8 cellular contexts compared by ENCODE assay signal in genomic region chr3:49554639-49555265, GRCh38. TPM values are rescaled to one million over a fixed set of nuclear protein-coding genes. Genes with fewer than 3 reads are reported as not detected.
A peak's percentile ranks its signal among the peaks of the same experiment; 100 is the strongest.
DNase-seq lines count a peak whose midpoint lies in the region; ATAC-seq, FAIRE-seq and TF ChIP-seq lines count a peak whose summit lies in the region.

No MANE protein-coding gene starts in this region.

- DNase-seq in GM10248 (ENCODE audit: extremely low spot score): peak; percentile 81
- DNase-seq in H54 (ENCODE audit: insufficient read length, low spot score): peak; percentile 63
- DNase-seq in NCI-H460 (ENCODE audit: extremely low read depth, low read depth): peak; percentile 8
- peak in 1 of 2 donors; percentile 73 for DNase-seq in activated naive CD4-positive, alpha-beta T cell treated with anti-CD3 and anti-CD28 coated beads, Interleukin-2, amount 50 U/mL, for 72 hours (ENCODE audit: low spot score in 2 of 2)
- peak; percentile 57 for DNase-seq in hepatic stellate cell (ENCODE audit: low spot score)
- DNase-seq in gastrocnemius medialis: no peak
- DNase-seq in glomerular visceral epithelial cell (ENCODE audit: extremely low spot score): no peak
- DNase-seq in NCI-H2196 (lab: John Stamatoyannopoulos, UW; ENCODE audit: unreplicated experiment): no peak

- TF ChIP-seq CTCF in GM10248 (IDR thresholded peaks at IDR 0.05; ENCODE audit: control extremely low read depth, extremely low read depth, low read depth, missing control alignments) (no peak), gastrocnemius medialis (IDR thresholded peaks at IDR 0.05 in 4 of 5, conservative IDR thresholded peaks at IDR 0.05 in 1 of 5) (no peak)

- H3K36me3 Mint-ChIP-seq in activated naive CD4-positive, alpha-beta T cell treated with anti-CD3 and anti-CD28 coated beads, Interleukin-2, amount 50 U/mL, for 72 hours: peaks cover 0 to 7% of the 10 kb centered on the region in 2 donors

- no peak overlapping the region for H3K27ac Mint-ChIP-seq in activated naive CD4-positive, alpha-beta T cell treated with anti-CD3 and anti-CD28 coated beads, Interleukin-2, amount 50 U/mL, for 72 hours

- CTCF ChIA-PET in GM10248 (lab: Yijun Ruan, JAX): interaction anchor here (0.7 to 4.3 kb wide), 6 partner anchors 10 to 384 kb away, joined by 3 to 28 read pairs (median 5); partner anchors contain the start of gene KLHDC8B

- in situ Hi-C loops in gastrocnemius medialis (cut with MboI; ENCODE audit: low sequenced_read_pairs in 4 of 4): no loop called here

- no peak for TF ChIP-seq POLR2A in H54 (IDR thresholded peaks at IDR 0.05; ENCODE audit: low read depth, low read length)
- no peak for TF ChIP-seq POLR2A in gastrocnemius medialis (IDR thresholded peaks at IDR 0.05)

- H3K4me1 ChIP-seq in gastrocnemius medialis: peaks cover 14 to 15% of the 10 kb centered on the region in 2 donors

- POLR2A ChIA-PET in GM10248 (lab: Yijun Ruan, JAX): interaction anchor here (0.5 kb wide), 1 partner anchor 65 kb away, joined by 3 read pairs; no protein-coding TSS in a partner anchor

- peak; percentile 74 to 79 for ATAC-seq in activated naive CD4-positive, alpha-beta T cell treated with anti-CD3 and anti-CD28 coated beads, Interleukin-2, amount 50 U/mL, for 72 hours
- peak; percentile 87 to 89 for ATAC-seq in gastrocnemius medialis

- intact Hi-C loops in gastrocnemius medialis (cut with DNase I; ENCODE audit: low total_unique reads): loop anchor here (1.0 kb wide), 2 partner anchors 14 to 375 kb away; partner anchors contain the start of gene MON1A

- no peaks in the 10 kb centered on the region for H3K36me3 ChIP-seq in gastrocnemius medialis

- H3K4me3 ChIP-seq in gastrocnemius medialis: peak overlapping the region; percentile 48 to 80 (median 54)

- no peaks in the 10 kb centered on the region for H3K9me3 ChIP-seq in gastrocnemius medialis

- FAIRE-seq in H54 (lab: Jason Lieb, UNC): no peak

- H3K27me3 ChIP-seq in gastrocnemius medialis: no peaks in the 10 kb centered on the region

- H3K27ac ChIP-seq in gastrocnemius medialis: no peak overlapping the region

- H3K9me3 Mint-ChIP-seq in activated naive CD4-positive, alpha-beta T cell treated with anti-CD3 and anti-CD28 coated beads, Interleukin-2, amount 50 U/mL, for 72 hours: no peaks in the 10 kb centered on the region

RNA-seq across cellular contexts. Expression of gene BSN, which starts 0.5 kb away (rescaled TPM):
- total RNA-seq in NCI-H460 (2014; rRNA removed; shearing (Covaris generic)): 0.05 and 0.12 TPM in 2 replicates
- polyA plus RNA-seq in NCI-H460 (2014; cell fraction: nucleus; rRNA removed): 0.06 and 0.50 TPM in 2 replicates
- under 1 TPM; 0.06 to 0.20 TPM for total RNA-seq in activated naive CD4-positive, alpha-beta T cell treated with anti-CD3 and anti-CD28 coated beads, Interleukin-2, amount 50 U/mL, for 72 hours
- under 1 TPM; 0.10 to 0.24 (median 0.21) TPM for total RNA-seq in gastrocnemius medialis

Comparison
In these comparisons a context has a peak if more than half of its experiments do, and no peak if none do; other contexts are left out.
1. DNase-seq: peak in GM10248 (single experiment), H54 (single experiment), NCI-H460 (single experiment) and hepatic stellate cell (single experiment); none in gastrocnemius medialis (0 of 2), glomerular visceral epithelial cell (single experiment) and NCI-H2196 (single experiment).